Comparison of ENCODE assay signal across 8 cellular contexts in genomic region chr1:94061513-94062443, GRCh38. TPM values are rescaled to one million over a fixed set of nuclear protein-coding genes. Genes with fewer than 3 reads are reported as not detected.
DNase-seq lines count a peak whose midpoint lies in the region; ATAC-seq and TF ChIP-seq lines count a peak whose summit lies in the region.

No MANE protein-coding gene starts in this region.

- POLR2A ChIA-PET in activated CD4-positive, alpha-beta memory T cell treated with anti-CD3 and anti-CD28 coated beads, Interleukin-2, amount 10 ng/mL, durations not matched to agents 7 days and 5 days (lab: Charles Lee), result no interaction called here

- H3K27me3 Mint-ChIP-seq in activated CD4-positive, alpha-beta memory T cell treated with anti-CD3 and anti-CD28 coated beads, Interleukin-2, amount 10 ng/mL, durations not matched to agents 7 days and 5 days, result peaks cover 25% of the 10 kb centered on the region

- no peaks in the 10 kb centered on the region for H3K9me3 Mint-ChIP-seq in activated CD4-positive, alpha-beta memory T cell treated with anti-CD3 and anti-CD28 coated beads, Interleukin-2, amount 10 ng/mL, durations not matched to agents 7 days and 5 days

- H3K27ac Mint-ChIP-seq in activated CD4-positive, alpha-beta memory T cell treated with anti-CD3 and anti-CD28 coated beads, Interleukin-2, amount 10 ng/mL, durations not matched to agents 7 days and 5 days, result no peak overlapping the region

- H3K4me3 ChIP-seq in fibroblast of villous mesenchyme (ENCODE audit: low read depth, low read length), result no peak overlapping the region

- no peaks in the 10 kb centered on the region for H3K36me3 Mint-ChIP-seq in activated CD4-positive, alpha-beta memory T cell treated with anti-CD3 and anti-CD28 coated beads, Interleukin-2, amount 10 ng/mL, durations not matched to agents 7 days and 5 days (ENCODE audit: low read depth)

- CTCF ChIA-PET in activated CD4-positive, alpha-beta memory T cell treated with anti-CD3 and anti-CD28 coated beads, Interleukin-2, amount 10 ng/mL, durations not matched to agents 7 days and 5 days (lab: Charles Lee), result interaction anchor here (1.1 to 6.4 kb wide), 7 partner anchors 9 to 402 kb away, joined by 3 to 44 read pairs (median 4); no protein-coding TSS in a partner anchor

- no peaks in the 10 kb centered on the region for H3K4me1 Mint-ChIP-seq in activated CD4-positive, alpha-beta memory T cell treated with anti-CD3 and anti-CD28 coated beads, Interleukin-2, amount 10 ng/mL, durations not matched to agents 7 days and 5 days

- TF ChIP-seq CTCF in fibroblast of villous mesenchyme (IDR thresholded peaks at IDR 0.05; ENCODE audit: insufficient read depth, low read depth, low read length) (peak; percentile 93), omental fat pad (IDR thresholded peaks at IDR 0.05) (peak in 2 of 3 donors; percentile 42 to 75)

- ATAC-seq in GM18861 (IDR thresholded peaks at IDR 0.05; ENCODE audit: unreplicated experiment) (peak; percentile 83), HG03025 (IDR thresholded peaks at IDR 0.05; ENCODE audit: low FRiP score, unreplicated experiment) (peak; percentile 63), omental fat pad (ENCODE audit: low FRiP score) (peak; percentile 77)

- H3K4me3 Mint-ChIP-seq in activated CD4-positive, alpha-beta memory T cell treated with anti-CD3 and anti-CD28 coated beads, Interleukin-2, amount 10 ng/mL, durations not matched to agents 7 days and 5 days, result no peak overlapping the region

- peak in 10 of 14 donors; percentile 7 to 67 (median 26) for DNase-seq in C1 segment of cervical spinal cord (lab: John Stamatoyannopoulos, UW)
- peak; percentile 59 for DNase-seq in NCI-H2196 (lab: John Stamatoyannopoulos, UW; ENCODE audit: unreplicated experiment)
- DNase-seq in activated CD4-positive, alpha-beta memory T cell treated with anti-CD3 and anti-CD28 coated beads, Interleukin-2, amount 10 ng/mL, durations not matched to agents 7 days and 5 days, result peak; percentile 37
- DNase-seq in fibroblast of villous mesenchyme (ENCODE audit: low read depth), result peak; percentile 76
- DNase-seq in omental fat pad (ENCODE audit: low spot score), result peak; percentile 49
- DNase-seq in activated effector memory CD4-positive, alpha-beta T cell treated with Interleukin-2 at 50 U/mL for 16 hours, result no peak

RNA-seq across cellular contexts. Expression of gene ABCA4, which starts 59.2 kb away (rescaled TPM):
- total RNA-seq in activated CD4-positive, alpha-beta memory T cell treated with anti-CD3 and anti-CD28 coated beads, Interleukin-2, amount 10 ng/mL, durations not matched to agents 7 days and 5 days, result not detected
- total RNA-seq in fibroblast of villous mesenchyme (0.43 and 0.64 TPM in 2 replicates), omental fat pad (under 1 TPM in 3 of 4 donors, not detected in 1; 0.37 to 0.79 (median 0.38) TPM)
